Comparison of ENCODE assay signal across 18 cellular contexts in the genomic region with DNA sequence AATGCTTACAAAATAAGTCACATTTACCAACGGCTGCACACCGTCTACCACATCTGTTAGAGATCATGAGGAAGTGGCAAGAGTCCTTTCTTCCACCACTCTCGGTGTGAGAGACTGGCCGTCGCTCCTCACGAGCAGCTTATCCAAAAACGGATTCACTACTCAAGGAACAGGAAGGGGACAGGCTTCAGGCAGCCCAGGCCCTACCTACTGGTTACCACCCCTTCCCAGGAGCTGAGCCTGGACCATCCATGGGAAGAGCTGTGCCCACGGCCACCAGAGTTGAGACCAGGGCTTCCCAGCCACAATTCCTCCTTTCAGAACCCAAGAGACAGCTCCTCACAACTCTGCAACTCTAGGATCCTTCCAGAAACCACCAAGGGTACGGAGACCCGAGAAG. TPM values are rescaled to one million over a fixed set of nuclear protein-coding genes. Genes with fewer than 3 reads are reported as not detected.
DNase-seq lines count a peak whose midpoint lies in the region; ATAC-seq and TF ChIP-seq lines count a peak whose summit lies in the region.
"Had no signal": no experiment of that assay in that cellular context is flagged by ENCODE, and none has a peak within 500 bp of the region (broad histone marks: within the 10 kb centered on the region; RNA-seq: fewer than 3 reads in every experiment).

No MANE protein-coding gene starts in this region.

- CTCF ChIA-PET in activated CD8-positive, alpha-beta memory T cell treated with anti-CD3 and anti-CD28 coated beads, Interleukin-2, amount 10 ng/mL, durations not matched to agents 7 days and 5 days (lab: Charles Lee) = no interaction called here

- H3K36me3 ChIP-seq in upper lobe of left lung = no peaks in the 10 kb centered on the region
- H3K36me3 ChIP-seq: BE2C, HAP-1 had no signal

- H3K4me1 Mint-ChIP-seq in activated CD8-positive, alpha-beta memory T cell treated with anti-CD3 and anti-CD28 coated beads, Interleukin-2, amount 10 ng/mL, durations not matched to agents 7 days and 5 days = peaks cover 2% of the 10 kb centered on the region

- no peak overlapping the region for H3K4me3 Mint-ChIP-seq in activated CD8-positive, alpha-beta memory T cell treated with anti-CD3 and anti-CD28 coated beads, Interleukin-2, amount 10 ng/mL, durations not matched to agents 7 days and 5 days
- H3K4me3 Mint-ChIP-seq: CD4-positive, CD25-positive, alpha-beta regulatory T cell had no signal

- TF ChIP-seq CTCF in upper lobe of left lung (IDR thresholded peaks at IDR 0.05) = no peak

- TF ChIP-seq POLR2A in upper lobe of left lung (IDR thresholded peaks at IDR 0.05) = no peak

- H3K27ac ChIP-seq in upper lobe of left lung = no peak overlapping the region
- H3K27ac ChIP-seq: GM23248 had no signal

- ATAC-seq in activated CD8-positive, alpha-beta memory T cell treated with anti-CD3 and anti-CD28 coated beads, Interleukin-2, amount 10 ng/mL, durations not matched to agents 7 days and 5 days = no peak
- no peak for ATAC-seq in activated naive CD4-positive, alpha-beta T cell treated with anti-CD3 and anti-CD28 coated beads, Interleukin-2, amount 50 U/mL, for 72 hours
- ATAC-seq in upper lobe of left lung (ENCODE audit: low FRiP score in 2 of 2) = no peak

- intact Hi-C loops in posterior vena cava (cut with DNase I) = no loop called here

- no peak overlapping the region for H3K27ac Mint-ChIP-seq in activated CD8-positive, alpha-beta memory T cell treated with anti-CD3 and anti-CD28 coated beads, Interleukin-2, amount 10 ng/mL, durations not matched to agents 7 days and 5 days
- no peak overlapping the region for H3K27ac Mint-ChIP-seq in activated naive CD4-positive, alpha-beta T cell treated with anti-CD3 and anti-CD28 coated beads, Interleukin-2, amount 50 U/mL, for 72 hours
- H3K27ac Mint-ChIP-seq: CD4-positive, CD25-positive, alpha-beta regulatory T cell; CD8-positive, alpha-beta memory T cell had no signal

- no peaks in the 10 kb centered on the region for H3K9me3 ChIP-seq in upper lobe of left lung
- H3K9me3 ChIP-seq: BE2C, HAP-1 had no signal

- DNase-seq in activated CD8-positive, alpha-beta memory T cell treated with anti-CD3 and anti-CD28 coated beads for 24 hours = peak; percentile 9
- no peak for DNase-seq in activated CD8-positive, alpha-beta memory T cell treated with anti-CD3 and anti-CD28 coated beads, Interleukin-2, amount 10 ng/mL, durations not matched to agents 7 days and 5 days
- DNase-seq in D341Med (ENCODE audit: low spot score) (peak; percentile 22), NOMO-1 treated with DMSO at 0.1 percent for 48 hours (lab: John Stamatoyannopoulos, UW; ENCODE audit: unreplicated experiment) (peak; percentile 19), posterior vena cava (ENCODE audit: low spot score) (peak; percentile 38), upper lobe of left lung (no peak)
- DNase-seq in activated naive CD4-positive, alpha-beta T cell treated with anti-CD3 and anti-CD28 coated beads, Interleukin-2, amount 50 U/mL, for 72 hours (ENCODE audit: low spot score in 2 of 2) = no peak
- DNase-seq: BE2C; C1 segment of cervical spinal cord; CD4-positive, CD25-positive, alpha-beta regulatory T cell; CD8-positive, alpha-beta memory T cell; COR-L47; DMS79; GDM1; GM23248; IMR-90 had no signal

- no peak overlapping the region for H3K4me3 ChIP-seq in upper lobe of left lung
- H3K4me3 ChIP-seq: GM23248, HAP-1 had no signal

- peaks cover 21% of the 10 kb centered on the region for H3K27me3 Mint-ChIP-seq in activated CD8-positive, alpha-beta memory T cell treated with anti-CD3 and anti-CD28 coated beads, Interleukin-2, amount 10 ng/mL, durations not matched to agents 7 days and 5 days

- no peaks in the 10 kb centered on the region for H3K4me1 ChIP-seq in upper lobe of left lung
- H3K4me1 ChIP-seq: BE2C, HAP-1 had no signal

- 65 to 68% methylated on average over 10 of the region's 10 CpGs for WGBS in upper lobe of left lung, 2 donors

- H3K27me3 ChIP-seq in upper lobe of left lung = no peaks in the 10 kb centered on the region

- TF ChIP-seq EP300 in upper lobe of left lung (IDR thresholded peaks at IDR 0.05) = no peak

- H3K9me3 Mint-ChIP-seq in activated CD8-positive, alpha-beta memory T cell treated with anti-CD3 and anti-CD28 coated beads, Interleukin-2, amount 10 ng/mL, durations not matched to agents 7 days and 5 days (ENCODE audit: low read depth) = no peaks in the 10 kb centered on the region
- no peaks in the 10 kb centered on the region for H3K9me3 Mint-ChIP-seq in activated naive CD4-positive, alpha-beta T cell treated with anti-CD3 and anti-CD28 coated beads, Interleukin-2, amount 50 U/mL, for 72 hours
- H3K9me3 Mint-ChIP-seq: CD4-positive, CD25-positive, alpha-beta regulatory T cell had no signal

- no peaks in the 10 kb centered on the region for H3K36me3 Mint-ChIP-seq in activated CD8-positive, alpha-beta memory T cell treated with anti-CD3 and anti-CD28 coated beads, Interleukin-2, amount 10 ng/mL, durations not matched to agents 7 days and 5 days
- no peaks in the 10 kb centered on the region for H3K36me3 Mint-ChIP-seq in activated naive CD4-positive, alpha-beta T cell treated with anti-CD3 and anti-CD28 coated beads, Interleukin-2, amount 50 U/mL, for 72 hours
- H3K36me3 Mint-ChIP-seq: CD4-positive, CD25-positive, alpha-beta regulatory T cell; CD8-positive, alpha-beta memory T cell had no signal

RNA-seq across cellular contexts. Expression of a gene that starts 37.0 kb away (rescaled TPM):
- not detected for total RNA-seq in activated CD8-positive, alpha-beta memory T cell treated with anti-CD3 and anti-CD28 coated beads, Interleukin-2, amount 10 ng/mL, durations not matched to agents 7 days and 5 days
- 1 to 10 TPM in 1 of 2 donors, under 1 TPM in 1; 0.71 to 1.2 TPM for total RNA-seq in posterior vena cava
- not detected for total RNA-seq in activated naive CD4-positive, alpha-beta T cell treated with anti-CD3 and anti-CD28 coated beads, Interleukin-2, amount 50 U/mL, for 72 hours
- total RNA-seq in upper lobe of left lung = 10 to 100 TPM in 2 of 6 donors, 1 to 10 TPM in 4; 5.5 to 17.7 (median 8.8) TPM
- total RNA-seq: A172; CD4-positive, CD25-positive, alpha-beta regulatory T cell; CD8-positive, alpha-beta memory T cell had no signal

Comparison
In these comparisons a context has a peak if more than half of its experiments do, and no peak if none do; other contexts are left out.
1. DNase-seq: peak in activated CD8-positive, alpha-beta memory T cell treated with anti-CD3 and anti-CD28 coated beads for 24 hours (single experiment), D341Med (single experiment), NOMO-1 treated with DMSO at 0.1 percent for 48 hours (single experiment) and posterior vena cava (single experiment); none in activated CD8-positive, alpha-beta memory T cell treated with anti-CD3 and anti-CD28 coated beads, Interleukin-2, amount 10 ng/mL, durations not matched to agents 7 days and 5 days (single experiment), activated naive CD4-positive, alpha-beta T cell treated with anti-CD3 and anti-CD28 coated beads, Interleukin-2, amount 50 U/mL, for 72 hours (0 of 2) and upper lobe of left lung (0 of 2).